17 cellular contexts compared by ENCODE assay signal in the genomic region with DNA sequence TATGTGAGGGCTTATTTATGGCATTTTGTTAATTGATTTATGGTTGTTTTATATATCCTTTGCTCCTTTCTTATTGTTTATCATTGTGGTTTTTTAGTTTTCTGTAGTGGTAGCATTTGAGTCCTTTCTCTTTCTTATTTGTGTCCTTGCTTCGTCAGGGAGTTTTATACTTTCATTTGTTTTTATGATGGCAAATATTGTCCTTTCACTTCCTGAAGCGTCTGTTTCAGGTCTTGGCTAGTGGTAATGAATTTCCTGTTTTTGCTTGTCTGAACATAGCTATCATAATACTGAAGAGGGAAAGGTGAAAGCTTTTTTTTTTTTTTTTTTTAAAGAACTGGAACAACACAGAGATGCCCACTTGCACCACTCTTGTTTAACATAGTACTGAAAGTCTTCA.
A peak's percentile ranks its signal among the peaks of the same experiment; 100 is the strongest.
DNase-seq lines count a peak whose midpoint lies in the region; ATAC-seq and TF ChIP-seq lines count a peak whose summit lies in the region.
"Had no signal": no experiment of that assay in that cellular context is flagged by ENCODE, and none has a peak within 500 bp of the region (broad histone marks: within the 10 kb centered on the region; RNA-seq: fewer than 3 reads in every experiment).

No MANE protein-coding gene starts in this region.

- CTCF ChIA-PET in activated naive CD4-positive, alpha-beta T cell treated with anti-CD3 and anti-CD28 coated beads, Interleukin-2, amount 10 ng/mL, durations not matched to agents 7 days and 5 days (lab: Charles Lee), result no interaction called here
- CTCF ChIA-PET in mammary epithelial cell (lab: Charles Lee; ENCODE audit: low non-redundant PET), result no interaction called here

- intact Hi-C loops in mucosa of descending colon (cut with DNase I, micrococcal nuclease), result no loop called here
- intact Hi-C loops in mammary epithelial cell (cut with micrococcal nuclease), result no loop called here

- H3K27ac Mint-ChIP-seq in activated naive CD4-positive, alpha-beta T cell treated with anti-CD3 and anti-CD28 coated beads, Interleukin-2, amount 10 ng/mL, durations not matched to agents 7 days and 5 days, result no peak overlapping the region
- H3K27ac Mint-ChIP-seq: B cell had no signal

- H3K27ac ChIP-seq in right atrium auricular region, result no peak overlapping the region
- H3K27ac ChIP-seq in mammary epithelial cell (ENCODE audit: insufficient read depth, low read depth, low read length), result no peak overlapping the region
- H3K27ac ChIP-seq: left ventricle myocardium inferior, sigmoid colon, thoracic aorta had no signal

- H3K27me3 Mint-ChIP-seq in activated naive CD4-positive, alpha-beta T cell treated with anti-CD3 and anti-CD28 coated beads, Interleukin-2, amount 10 ng/mL, durations not matched to agents 7 days and 5 days, result no peaks in the 10 kb centered on the region
- H3K27me3 Mint-ChIP-seq: B cell had no signal

- peaks cover 12% of the 10 kb centered on the region for H3K9me3 Mint-ChIP-seq in activated naive CD4-positive, alpha-beta T cell treated with anti-CD3 and anti-CD28 coated beads, Interleukin-2, amount 10 ng/mL, durations not matched to agents 7 days and 5 days

- no peaks in the 10 kb centered on the region for H3K79me2 ChIP-seq in mammary epithelial cell (ENCODE audit: insufficient read depth, low read length)

- ATAC-seq in GM18511 (IDR thresholded peaks at IDR 0.05; ENCODE audit: unreplicated experiment) (peak; percentile 76), GM21576 (IDR thresholded peaks at IDR 0.05; ENCODE audit: unreplicated experiment) (peak; percentile 66), HG03520 (IDR thresholded peaks at IDR 0.05; ENCODE audit: unreplicated experiment) (peak; percentile 63), mucosa of descending colon (peak; percentile 40)
- ATAC-seq: HCT116 had no signal

- no peak for DNase-seq in mucosa of descending colon
- no peak for DNase-seq in right atrium auricular region (ENCODE audit: low spot score)
- no peak for DNase-seq in activated naive CD4-positive, alpha-beta T cell treated with anti-CD3 and anti-CD28 coated beads, Interleukin-2, amount 10 ng/mL, durations not matched to agents 7 days and 5 days
- no peak for DNase-seq in mammary epithelial cell
- no peak for DNase-seq in AG08395 (ENCODE audit: low spot score)
- DNase-seq: foreskin fibroblast; Kasumi-1; left ventricle myocardium inferior; NCI-H446 treated with DMSO at 0.1 percent for 48 hours; sigmoid colon; stimulated activated CD4-positive, alpha-beta T cell treated with anti-CD3 and anti-CD28 coated beads, Interleukin-2, amount 100 ng/mL, for 24 hours had no signal

- H3K4me1 Mint-ChIP-seq in activated naive CD4-positive, alpha-beta T cell treated with anti-CD3 and anti-CD28 coated beads, Interleukin-2, amount 10 ng/mL, durations not matched to agents 7 days and 5 days, result peaks cover 2% of the 10 kb centered on the region
- H3K4me1 Mint-ChIP-seq: B cell had no signal

- no peak for TF ChIP-seq CTCF in mucosa of descending colon (IDR thresholded peaks at IDR 0.05)
- no peak for TF ChIP-seq CTCF in right atrium auricular region (IDR thresholded peaks at IDR 0.05)
- TF ChIP-seq CTCF in mammary epithelial cell (conservative IDR thresholded peaks at IDR 0.05 in 1 of 2, IDR thresholded peaks at IDR 0.05 in 1 of 2; ENCODE audit: extremely low read depth in 1 of 2, insufficient read depth in 1 of 2, low read depth in 1 of 2, low read length in 2 of 2), result no peak

- H3K4me2 ChIP-seq in mammary epithelial cell (ENCODE audit: insufficient read depth, low read depth, low read length), result no peak overlapping the region

- H3K9me3 ChIP-seq in mucosa of descending colon (no peaks in the 10 kb centered on the region), right atrium auricular region (peaks cover 0 to 7% of the 10 kb centered on the region in 2 donors), mammary epithelial cell (replicated peaks; ENCODE audit: insufficient read depth, low read length) (no peaks in the 10 kb centered on the region)
- H3K9me3 ChIP-seq: sigmoid colon had no signal

- BruUV-seq in mammary epithelial cell (replicated peaks; lab: Mats Ljungman, UMichigan), result no TSS peak

- H3K36me3 ChIP-seq in mucosa of descending colon (ENCODE audit: low read depth) (no peaks in the 10 kb centered on the region), right atrium auricular region (no peaks in the 10 kb centered on the region), mammary epithelial cell (ENCODE audit: insufficient read depth, low read length) (no peaks in the 10 kb centered on the region)
- H3K36me3 ChIP-seq: left ventricle myocardium inferior, sigmoid colon, thoracic aorta had no signal

- H3K4me3 ChIP-seq in mucosa of descending colon (no peak overlapping the region), right atrium auricular region (no peak overlapping the region), mammary epithelial cell (replicated peaks in 1 of 3; ENCODE audit: insufficient read depth in 1 of 3, low read depth in 2 of 3, low read length in 3 of 3) (no peak overlapping the region)
- H3K4me3 ChIP-seq: left ventricle myocardium inferior, sigmoid colon, thoracic aorta had no signal

- H3K9ac ChIP-seq in mammary epithelial cell (ENCODE audit: insufficient read depth, low read length), result no peak overlapping the region

- dilution Hi-C loops in mammary epithelial cell (cut with HindIII; ENCODE audit: low sequenced_read_pairs), result no loop called here

- H3K4me1 ChIP-seq in mucosa of descending colon (ENCODE audit: low read depth) (no peaks in the 10 kb centered on the region), right atrium auricular region (no peaks in the 10 kb centered on the region), mammary epithelial cell (ENCODE audit: insufficient read depth, low read length) (no peaks in the 10 kb centered on the region)
- H3K4me1 ChIP-seq: left ventricle myocardium inferior, sigmoid colon had no signal

- no peak overlapping the region for H3K4me3 Mint-ChIP-seq in activated naive CD4-positive, alpha-beta T cell treated with anti-CD3 and anti-CD28 coated beads, Interleukin-2, amount 10 ng/mL, durations not matched to agents 7 days and 5 days
- H3K4me3 Mint-ChIP-seq: B cell had no signal

- H3K27me3 ChIP-seq in right atrium auricular region, result no peaks in the 10 kb centered on the region
- no peaks in the 10 kb centered on the region for H3K27me3 ChIP-seq in mammary epithelial cell (ENCODE audit: insufficient read depth, low read length)
- H3K27me3 ChIP-seq: sigmoid colon had no signal

- in situ Hi-C loops in mammary epithelial cell (cut with MboI; ENCODE audit: low sequenced_read_pairs in 2 of 2), result no loop called here

- no peaks in the 10 kb centered on the region for H3K36me3 Mint-ChIP-seq in activated naive CD4-positive, alpha-beta T cell treated with anti-CD3 and anti-CD28 coated beads, Interleukin-2, amount 10 ng/mL, durations not matched to agents 7 days and 5 days

- no peaks in the 10 kb centered on the region for H4K20me1 ChIP-seq in mammary epithelial cell (ENCODE audit: insufficient read depth, low read length)

- WGBS in mammary epithelial cell (ENCODE audit: low coverage, missing lambda C conversion rate), result 31% methylated on average over 2 of the region's 2 CpGs

- no peak overlapping the region for H2AFZ ChIP-seq in mammary epithelial cell (ENCODE audit: low read depth, low read length)
